Comparison of ENCODE assay signal across 19 cellular contexts in genomic region chr5:88092358-88092757, GRCh38.
DNase-seq lines count a peak whose midpoint lies in the region; ATAC-seq and TF ChIP-seq lines count a peak whose summit lies in the region.
"Had no signal": no experiment of that assay in that cellular context is flagged by ENCODE, and none has a peak within 500 bp of the region (broad histone marks: within the 10 kb centered on the region; RNA-seq: fewer than 3 reads in every experiment).

No MANE protein-coding gene starts in this region.

- H2BK12ac ChIP-seq in H9 (ENCODE audit: insufficient read length, low read depth, low read length): no peak overlapping the region
- no peak overlapping the region for H2BK12ac ChIP-seq in trophoblast cell (ENCODE audit: low read length)

- no peaks in the 10 kb centered on the region for H3K23me2 ChIP-seq in H9 (ENCODE audit: insufficient read length, low read depth, low read length, poor library complexity, severe bottlenecking)

- no peak for TF ChIP-seq CTCF in H9 (conservative IDR thresholded peaks at IDR 0.05)
- TF ChIP-seq CTCF in PC-3 (conservative IDR thresholded peaks at IDR 0.05; ENCODE audit: low read depth, low read length): no peak

- H4K91ac ChIP-seq in H9 (ENCODE audit: insufficient read length, low read depth, low read length): no peak overlapping the region
- H4K91ac ChIP-seq in trophoblast cell (ENCODE audit: low read depth, low read length): no peak overlapping the region

- H2BK15ac ChIP-seq in H9 (ENCODE audit: low read depth, low read length): no peak overlapping the region

- CTCF ChIA-PET in PC-3 (lab: Charles Lee): no interaction called here

- H3K4me1 ChIP-seq in H9 (ENCODE audit: insufficient read depth, low read length): peaks cover 10% of the 10 kb centered on the region; the same call in 1 of the 2 replicates
- no peaks in the 10 kb centered on the region for H3K4me1 ChIP-seq in PC-3 (ENCODE audit: insufficient read depth, low read length)
- H3K4me1 ChIP-seq in trophoblast cell (ENCODE audit: control insufficient read depth in 1 of 2, insufficient read depth in 2 of 2, low read length in 2 of 2): peaks cover 2 to 6% of the 10 kb centered on the region in 2 experiments
- H3K4me1 ChIP-seq in aorta (ENCODE audit: control insufficient read depth in 1 of 2, insufficient read depth in 2 of 2, low read length in 2 of 2): no peaks in the 10 kb centered on the region

- no peak overlapping the region for H3T11ph ChIP-seq in H9 (ENCODE audit: low read length)

- WGBS in H9 (ENCODE audit: extremely low coverage, insufficient read length, low lambda C conversion rate): no CpG with 5 or more reads among the region's 1 CpG
- WGBS in trophoblast cell (ENCODE audit: extremely low coverage, insufficient coverage, insufficient read length): no CpG with 5 or more reads among the region's 1 CpG
- 44 to 55% methylated on average over 1 of the region's 1 CpG for WGBS in aorta, 2 donors

- H3K4me2 ChIP-seq in H9 (ENCODE audit: insufficient read depth, insufficient read length, low read length) (no peak overlapping the region), PC-3 (ENCODE audit: low read length) (no peak overlapping the region), trophoblast cell (ENCODE audit: low read length) (no peak overlapping the region)

- DNase-seq in H9 (peak; percentile 55), PC-3 (peak; percentile 45), iPS DF 4.7 (ENCODE audit: extremely low read depth, low spot score) (peak; percentile 38), trophoblast cell (peak; percentile 77 to 94), midbrain (lab: John Stamatoyannopoulos, UW) (no peak), aorta (no peak)
- DNase-seq in stimulated activated CD4-positive, alpha-beta T cell treated with anti-CD3 and anti-CD28 coated beads, Interleukin-2, amount 100 ng/mL, for 24 hours: no peak
- DNase-seq: IMR-90, Karpas-422, MM.1S, NCI-H1105, NCI-H1694, NCI-H2107, NCI-H345, NCI-H526 treated with DMSO at 0.1 percent for 48 hours, RPMI8226, SIG-M5 had no signal

- no peaks in the 10 kb centered on the region for H3K36me3 Mint-ChIP-seq in H9 (ENCODE audit: insufficient read depth in 1 of 3, low read depth in 3 of 3)

- H3K56ac ChIP-seq in H9 (ENCODE audit: insufficient read length, low read depth, low read length): no peak overlapping the region

- H3K4me3 ChIP-seq in PC-3 (ENCODE audit: low read length) (no peak overlapping the region), trophoblast cell (ENCODE audit: low read depth, low read length) (no peak overlapping the region), aorta (ENCODE audit: low read length in 2 of 2) (no peak overlapping the region)

- H4K8ac ChIP-seq in H9 (replicated peaks; ENCODE audit: insufficient read length, low read depth, low read length) (no peak overlapping the region), trophoblast cell (ENCODE audit: low read depth, low read length) (no peak overlapping the region)

- H3K4me3 Mint-ChIP-seq in H9: no peak overlapping the region

- H3K14ac ChIP-seq in H9 (ENCODE audit: insufficient read depth, low read length): no peak overlapping the region
- no peak overlapping the region for H3K14ac ChIP-seq in trophoblast cell (ENCODE audit: low read length)

- H3K79me1 ChIP-seq in H9 (ENCODE audit: insufficient read depth, low read depth, low read length, poor library complexity, severe bottlenecking) (no peaks in the 10 kb centered on the region), trophoblast cell (ENCODE audit: low read length) (no peaks in the 10 kb centered on the region)

- BruUV-seq in PC-3 (replicated peaks; lab: Mats Ljungman, UMichigan): no TSS peak

- H4K20me1 ChIP-seq in H9 (ENCODE audit: control insufficient read depth, insufficient read depth, insufficient read length): no peaks in the 10 kb centered on the region
- H4K20me1 ChIP-seq in PC-3 (ENCODE audit: low read length): no peaks in the 10 kb centered on the region

- no peak overlapping the region for H2BK20ac ChIP-seq in H9 (ENCODE audit: low read depth, low read length, poor library complexity, severe bottlenecking)

- H2AFZ ChIP-seq in H9 (ENCODE audit: low read length) (no peak overlapping the region), PC-3 (ENCODE audit: low read length) (no peak overlapping the region; the same call in 1 of the 2 replicates), trophoblast cell (ENCODE audit: insufficient read depth, low read length, poor library complexity) (no peak overlapping the region)

- H3K4ac ChIP-seq in H9 (ENCODE audit: low read depth, low read length) (no peak overlapping the region), trophoblast cell (ENCODE audit: low read depth, low read length) (no peak overlapping the region)

- H3K9me3 ChIP-seq in H9 (ENCODE audit: control insufficient read depth, low read depth, low read length) (no peaks in the 10 kb centered on the region), PC-3 (ENCODE audit: low read length) (no peaks in the 10 kb centered on the region), trophoblast cell (ENCODE audit: insufficient read depth, low read depth, low read length) (no peaks in the 10 kb centered on the region), aorta (ENCODE audit: control insufficient read depth, low read length) (no peaks in the 10 kb centered on the region)

- intact Hi-C loops in PC-3 (cut with micrococcal nuclease) (no loop called here), aorta (cut with DNase I) (no loop called here)

- H3F3A ChIP-seq in PC-3 (ENCODE audit: low read length, unreplicated experiment): no peaks in the 10 kb centered on the region

- H3K27me3 Mint-ChIP-seq in H9 (ENCODE audit: low read depth): no peaks in the 10 kb centered on the region

- H3K9ac ChIP-seq in H9 (ENCODE audit: extremely low read depth, insufficient read length, low read length): no peak overlapping the region
- no peak overlapping the region for H3K9ac ChIP-seq in PC-3 (ENCODE audit: low read length)
- H3K9ac ChIP-seq in trophoblast cell (ENCODE audit: low read length): no peak overlapping the region

- H3K23ac ChIP-seq in H9 (ENCODE audit: insufficient read length, low read depth, low read length) (no peak overlapping the region), trophoblast cell (ENCODE audit: low read length) (no peak overlapping the region)

- peaks cover 21 to 30% of the 10 kb centered on the region in 2 experiments for H3K4me1 Mint-ChIP-seq in H9

- no peaks in the 10 kb centered on the region for H3K9me2 ChIP-seq in PC-3 (replicated peaks; ENCODE audit: low read length)

- H3K27ac ChIP-seq in H9 (ENCODE audit: insufficient read length, low read depth, low read length) (no peak overlapping the region), PC-3 (ENCODE audit: low read length) (no peak overlapping the region), trophoblast cell (ENCODE audit: low read depth, low read length) (no peak overlapping the region), aorta (ENCODE audit: low read depth in 1 of 2, low read length in 2 of 2) (no peak overlapping the region)
- H3K27ac ChIP-seq: C4-2B had no signal

- no peaks in the 10 kb centered on the region for H3K9me3 Mint-ChIP-seq in H9

- H3K18ac ChIP-seq in H9 (ENCODE audit: insufficient read length, low read depth, low read length) (no peak overlapping the region), trophoblast cell (ENCODE audit: low read length) (no peak overlapping the region)

- no peaks in the 10 kb centered on the region for H3K79me2 ChIP-seq in H9 (ENCODE audit: insufficient read depth, low read length)
- H3K79me2 ChIP-seq in PC-3 (ENCODE audit: low read length): no peaks in the 10 kb centered on the region
- H3K79me2 ChIP-seq in trophoblast cell (ENCODE audit: control insufficient read depth, insufficient read depth, low read length, poor library complexity): no peaks in the 10 kb centered on the region

- no peak overlapping the region for H4K5ac ChIP-seq in H9 (ENCODE audit: insufficient read length, low read depth, low read length)

- H3K27me3 ChIP-seq in H9 (ENCODE audit: insufficient read depth, low read length) (no peaks in the 10 kb centered on the region), PC-3 (ENCODE audit: low read length) (no peaks in the 10 kb centered on the region), trophoblast cell (ENCODE audit: insufficient read depth, low read length) (no peaks in the 10 kb centered on the region), aorta (ENCODE audit: control insufficient read depth in 1 of 2, insufficient read depth in 2 of 2, low read length in 1 of 2) (peaks cover 0 to 4% of the 10 kb centered on the region in 2 donors)

- no peak overlapping the region for H2BK120ac ChIP-seq in H9 (ENCODE audit: low read depth, low read length, poor library complexity, severe bottlenecking)
- no peak overlapping the region for H2BK120ac ChIP-seq in trophoblast cell (ENCODE audit: insufficient read depth, low read length, poor library complexity)

- POLR2A ChIA-PET in PC-3 (lab: Charles Lee; ENCODE audit: unreplicated experiment): no interaction called here

- no peak for ATAC-seq in PC-3
- no peak for ATAC-seq in aorta (ENCODE audit: low FRiP score)
- no peak for ATAC-seq in HG03139 (IDR thresholded peaks at IDR 0.05; ENCODE audit: unreplicated experiment)

- H4K12ac ChIP-seq in trophoblast cell (ENCODE audit: low read depth, low read length): no peak overlapping the region

- peak overlapping the region in 1 of 3 experiments; percentile 11; a peak in 2 of 7 replicates for H3K27ac Mint-ChIP-seq in H9

- H3K36me3 ChIP-seq in PC-3 (ENCODE audit: low read depth, low read length): no peaks in the 10 kb centered on the region
- H3K36me3 ChIP-seq in trophoblast cell (ENCODE audit: control insufficient read depth in 1 of 2, insufficient read depth in 2 of 2, low read length in 2 of 2): no peaks in the 10 kb centered on the region
- H3K36me3 ChIP-seq in aorta (ENCODE audit: control insufficient read depth in 1 of 2, insufficient read depth in 2 of 2, low read length in 1 of 2): no peaks in the 10 kb centered on the region

- no peak overlapping the region for H2AK5ac ChIP-seq in H9 (ENCODE audit: insufficient read length, low read length)
- H2AK5ac ChIP-seq in trophoblast cell (ENCODE audit: low read length): no peak overlapping the region

- H2BK5ac ChIP-seq in H9 (ENCODE audit: insufficient read length, low read length): no peak overlapping the region
- no peak overlapping the region for H2BK5ac ChIP-seq in trophoblast cell (ENCODE audit: low read depth, low read length, poor library complexity)

Comparison
In these comparisons a context has a peak if more than half of its experiments do, and no peak if none do; other contexts are left out.
1. DNase-seq: peak in H9 (single experiment), PC-3 (single experiment), iPS DF 4.7 (single experiment) and trophoblast cell (2 of 2); none in midbrain (single experiment), aorta (0 of 2) and stimulated activated CD4-positive, alpha-beta T cell treated with anti-CD3 and anti-CD28 coated beads, Interleukin-2, amount 100 ng/mL, for 24 hours (0 of 2).